In the genomic region with DNA sequence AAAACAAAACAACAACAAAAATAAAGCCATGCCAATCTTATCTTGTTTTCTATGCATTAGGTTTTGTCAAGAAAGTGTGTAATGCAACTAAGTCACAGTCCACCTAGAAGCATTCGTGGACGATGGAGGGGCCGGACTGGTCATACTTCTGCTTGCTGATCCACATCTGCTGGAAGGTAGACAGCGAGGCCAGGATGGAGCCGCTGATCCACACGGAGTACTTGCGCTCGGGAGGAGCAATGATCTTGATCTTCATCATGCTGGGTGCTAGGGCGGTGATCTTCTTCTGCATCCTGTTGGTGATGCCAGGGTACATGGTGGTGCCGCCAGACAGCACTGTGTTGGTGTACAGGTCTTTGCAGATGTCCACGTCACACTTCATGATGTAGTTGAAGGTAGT, we compare ENCODE assay signal across 37 cellular contexts. TPM values are rescaled to one million over a fixed set of nuclear protein-coding genes. Genes with fewer than 3 reads are reported as not detected.
DNase-seq lines count a peak whose midpoint lies in the region; ATAC-seq, FAIRE-seq and TF ChIP-seq lines count a peak whose summit lies in the region.
"Had no signal": no experiment of that assay in that cellular context is flagged by ENCODE, and none has a peak within 500 bp of the region (broad histone marks: within the 10 kb centered on the region; RNA-seq: fewer than 3 reads in every experiment).

No MANE protein-coding gene starts in this region.

- H3K4me3 ChIP-seq in bronchial epithelial cell (ENCODE audit: low read depth, low read length) (no peak overlapping the region), trophoblast cell (ENCODE audit: low read depth, low read length) (no peak overlapping the region)
- H3K4me3 ChIP-seq: A549; BLaER1; BLaER1 treated with 17β-estradiol and CSF1 and Interleukin-3, amounts not matched to agents 10 nM and 100 nM had no signal

- no peak overlapping the region for H2BK120ac ChIP-seq in trophoblast cell (ENCODE audit: insufficient read depth, low read length, poor library complexity)

- H3K14ac ChIP-seq in trophoblast cell (ENCODE audit: low read length) = no peak overlapping the region

- no peaks in the 10 kb centered on the region for H3K79me2 ChIP-seq in trophoblast cell (ENCODE audit: control insufficient read depth, insufficient read depth, low read length, poor library complexity)

- H2BK12ac ChIP-seq in trophoblast cell (ENCODE audit: low read length) = no peak overlapping the region

- FAIRE-seq in GM12891 (lab: Jason Lieb, UNC) = peak; percentile 26
- peak; percentile 55 for FAIRE-seq in bronchial epithelial cell (lab: Jason Lieb, UNC)
- FAIRE-seq: A204.1, A549, D721Med had no signal

- no peaks in the 10 kb centered on the region for H3K4me1 ChIP-seq in trophoblast cell (ENCODE audit: control insufficient read depth in 1 of 2, insufficient read depth in 2 of 2, low read length in 2 of 2)
- H3K4me1 ChIP-seq: A549, BE2C, Caco-2 had no signal

- TF ChIP-seq POLR2A in GM12891 (IDR thresholded peaks at IDR 0.05; ENCODE audit: low read depth, low read length) = no peak

- WGBS in trophoblast cell (ENCODE audit: extremely low coverage, insufficient coverage, insufficient read length) = no CpG with 5 or more reads among the region's 11 CpGs

- peaks cover 4% of the 10 kb centered on the region for H3K9me3 ChIP-seq in trophoblast cell (ENCODE audit: insufficient read depth, low read depth, low read length)
- H3K9me3 ChIP-seq: A549; BE2C; BLaER1; BLaER1 treated with 17β-estradiol and CSF1 and Interleukin-3, amounts not matched to agents 10 nM and 100 nM; Caco-2 had no signal

- no peak overlapping the region for H3K4ac ChIP-seq in trophoblast cell (ENCODE audit: low read depth, low read length)

- no peak overlapping the region for H3K4me2 ChIP-seq in trophoblast cell (ENCODE audit: low read length)
- H3K4me2 ChIP-seq: A549; BLaER1; BLaER1 treated with 17β-estradiol and CSF1 and Interleukin-3, amounts not matched to agents 10 nM and 100 nM had no signal

- no peaks in the 10 kb centered on the region for H3K27me3 Mint-ChIP-seq in chondrocyte (ENCODE audit: low read depth)
- H3K27me3 Mint-ChIP-seq: B cell; CD4-positive, alpha-beta memory T cell; CD4-positive, CD25-positive, alpha-beta regulatory T cell had no signal

- H3K4me1 Mint-ChIP-seq in chondrocyte (ENCODE audit: low read depth) = no peaks in the 10 kb centered on the region

- no peak overlapping the region for H4K91ac ChIP-seq in trophoblast cell (ENCODE audit: low read depth, low read length)

- H3K27ac Mint-ChIP-seq in chondrocyte (ENCODE audit: unreplicated experiment) = no peak overlapping the region
- H3K27ac Mint-ChIP-seq: B cell; CD14-positive monocyte; CD4-positive, alpha-beta T cell; CD4-positive, CD25-positive, alpha-beta regulatory T cell; CD8-positive, alpha-beta memory T cell; CD8-positive, alpha-beta T cell had no signal

- H3K9me3 Mint-ChIP-seq in chondrocyte (ENCODE audit: low read depth) = no peaks in the 10 kb centered on the region
- H3K9me3 Mint-ChIP-seq: CD4-positive, alpha-beta memory T cell; CD4-positive, alpha-beta T cell; CD4-positive, CD25-positive, alpha-beta regulatory T cell; CD8-positive, alpha-beta memory T cell; CD8-positive, alpha-beta T cell had no signal

- TF ChIP-seq CTCF in bronchial epithelial cell (IDR thresholded peaks at IDR 0.05; ENCODE audit: insufficient read depth, low read length, severe bottlenecking) = no peak
- TF ChIP-seq CTCF in chondrocyte (IDR thresholded peaks at IDR 0.05) = no peak

- H3K23ac ChIP-seq in trophoblast cell (ENCODE audit: low read length) = peak overlapping the region; percentile 80

- no peak for ATAC-seq in GM18907 (IDR thresholded peaks at IDR 0.05; ENCODE audit: unreplicated experiment)
- ATAC-seq: A549; CD8-positive, alpha-beta T cell had no signal

- H3K4me3 Mint-ChIP-seq in chondrocyte (ENCODE audit: unreplicated experiment) = no peak overlapping the region
- H3K4me3 Mint-ChIP-seq: B cell; CD14-positive monocyte; CD4-positive, alpha-beta memory T cell; CD4-positive, alpha-beta T cell; CD4-positive, CD25-positive, alpha-beta regulatory T cell; CD8-positive, alpha-beta memory T cell; CD8-positive, alpha-beta T cell had no signal

- no peak overlapping the region for H3K9ac ChIP-seq in trophoblast cell (ENCODE audit: low read length)
- H3K9ac ChIP-seq: BLaER1; BLaER1 treated with 17β-estradiol and CSF1 and Interleukin-3, amounts not matched to agents 10 nM and 100 nM had no signal

- H2BK5ac ChIP-seq in trophoblast cell (ENCODE audit: low read depth, low read length, poor library complexity) = no peak overlapping the region

- H3K36me3 Mint-ChIP-seq in chondrocyte (ENCODE audit: low read depth) = no peaks in the 10 kb centered on the region
- H3K36me3 Mint-ChIP-seq: CD14-positive monocyte; CD4-positive, alpha-beta memory T cell; CD4-positive, CD25-positive, alpha-beta regulatory T cell; CD8-positive, alpha-beta memory T cell; CD8-positive, alpha-beta T cell had no signal

- H3K79me1 ChIP-seq in trophoblast cell (ENCODE audit: low read length) = no peaks in the 10 kb centered on the region

- H4K12ac ChIP-seq in trophoblast cell (ENCODE audit: low read depth, low read length) = no peak overlapping the region

- no peaks in the 10 kb centered on the region for H3K36me3 ChIP-seq in bronchial epithelial cell (ENCODE audit: control insufficient read depth, insufficient read depth, low read length)
- H3K36me3 ChIP-seq in trophoblast cell (ENCODE audit: control insufficient read depth in 1 of 2, insufficient read depth in 2 of 2, low read length in 2 of 2) = no peaks in the 10 kb centered on the region
- H3K36me3 ChIP-seq: BE2C; BLaER1; BLaER1 treated with 17β-estradiol and CSF1 and Interleukin-3, amounts not matched to agents 10 nM and 100 nM had no signal

- H3K18ac ChIP-seq in trophoblast cell (ENCODE audit: low read length) = no peak overlapping the region

- H3K27me3 ChIP-seq in bronchial epithelial cell (ENCODE audit: control insufficient read depth, insufficient read depth, low read length) = no peaks in the 10 kb centered on the region
- no peaks in the 10 kb centered on the region for H3K27me3 ChIP-seq in trophoblast cell (ENCODE audit: insufficient read depth, low read length)
- H3K27me3 ChIP-seq: BE2C; BLaER1; BLaER1 treated with 17β-estradiol and CSF1 and Interleukin-3, amounts not matched to agents 10 nM and 100 nM had no signal

- DNase-seq in GM12891 (ENCODE audit: insufficient read length, low spot score) = no peak
- no peak for DNase-seq in bronchial epithelial cell (ENCODE audit: low read depth)
- DNase-seq in chondrocyte (ENCODE audit: low spot score) = peak; percentile 56
- DNase-seq in trophoblast cell = no peak
- DNase-seq in pons (ENCODE audit: low spot score) = no peak
- DNase-seq in NCI-H1694 treated with DMSO at 0.1 percent for 48 hours (lab: John Stamatoyannopoulos, UW) = no peak
- no peak for DNase-seq in NCI-H1105 (lab: John Stamatoyannopoulos, UW)
- DNase-seq: 8988T; ACHN; AML-193; BE2C; C1 segment of cervical spinal cord; Caco-2; Calu3; CD4-positive, alpha-beta memory T cell; CD4-positive, alpha-beta T cell; CD4-positive, CD25-positive, alpha-beta regulatory T cell; CD8-positive, alpha-beta memory T cell; CD8-positive, alpha-beta T cell; COR-L47; DMS 273 treated with DMSO at 0.1 percent for 48 hours; DMS153; DMS53; DMS79; DMS79 treated with DMSO at 0.1 percent for 48 hours; DND-41; EL had no signal

- H4K8ac ChIP-seq in trophoblast cell (ENCODE audit: low read depth, low read length) = no peak overlapping the region

- no peak overlapping the region for H3K27ac ChIP-seq in trophoblast cell (ENCODE audit: low read depth, low read length)
- H3K27ac ChIP-seq: 22Rv1; A549; BLaER1; BLaER1 treated with 17β-estradiol and CSF1 and Interleukin-3, amounts not matched to agents 10 nM and 100 nM; C4-2B had no signal

- no peak overlapping the region for H2AFZ ChIP-seq in trophoblast cell (ENCODE audit: insufficient read depth, low read length, poor library complexity)

- no peak overlapping the region for H2AK5ac ChIP-seq in trophoblast cell (ENCODE audit: low read length)

TF ChIP-seq in GM12891, 5 proteins besides CTCF, POLR2A, EP300 and RAD21:
- TF ChIP-seq SPI1 (IDR thresholded peaks at IDR 0.05; ENCODE audit: low read depth, low read length) = no peak
- no peak for TF ChIP-seq PAX5 (IDR thresholded peaks at IDR 0.05; ENCODE audit: insufficient read depth, low read length, severe bottlenecking)
- no peak for TF ChIP-seq POU2F2 (IDR thresholded peaks at IDR 0.05; ENCODE audit: low read depth, low read length)
- TF ChIP-seq TAF1 (IDR thresholded peaks at IDR 0.05; ENCODE audit: low read depth, low read length) = no peak
- TF ChIP-seq POLR2AphosphoS5 (IDR thresholded peaks at IDR 0.05; ENCODE audit: low read depth, low read length) = no peak

RNA-seq across cellular contexts. Expression of gene EP300, which starts 18.3 kb away (rescaled TPM):
- 15.4 TPM for polyA plus RNA-seq in GM12891 (2012; ENCODE audit: low read depth, missing spikeins)
- total RNA-seq in bronchial epithelial cell = 24.0 and 30.5 TPM in 2 replicates
- 53.1 to 58.1 TPM (median 57.8 TPM) in 3 replicates for total RNA-seq in chondrocyte
- 48.1 and 49.7 TPM in 2 replicates for polyA plus RNA-seq in trophoblast cell (2013)
